Comparison of ENCODE assay signal across 1 cellular context in the genomic region with DNA sequence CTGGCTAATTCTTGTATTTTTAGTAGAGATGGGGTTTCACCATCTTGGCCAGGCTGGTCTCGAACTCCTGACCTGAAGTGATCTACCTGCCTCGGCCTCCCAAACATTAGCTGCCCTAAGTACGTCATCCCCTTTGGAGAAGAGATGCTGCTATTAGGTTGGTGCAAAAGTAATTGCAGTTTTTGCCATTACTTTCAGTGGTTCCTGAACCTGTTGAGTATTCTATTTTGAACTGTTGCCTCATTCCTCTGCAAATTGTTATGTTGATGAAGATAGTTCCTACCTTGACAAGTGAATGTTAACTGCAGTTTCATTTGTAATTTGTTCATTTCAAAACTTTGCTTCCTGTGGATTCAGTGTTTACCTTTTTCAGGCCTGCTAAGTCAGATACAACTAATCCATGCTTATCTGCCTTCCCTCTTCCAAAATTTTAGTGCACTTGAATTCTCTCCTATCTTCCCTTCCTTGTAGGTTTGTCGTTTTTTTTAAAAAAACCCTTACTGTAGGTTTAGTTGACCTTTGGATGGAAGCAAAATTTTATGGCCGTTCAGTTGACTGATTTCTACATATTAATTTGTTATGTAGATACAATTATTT.
TF ChIP-seq lines count a peak whose summit lies in the region.

No MANE protein-coding gene starts in this region.

TF ChIP-seq in H1, 55 proteins besides CTCF, POLR2A, EP300 and RAD21:
- TF ChIP-seq NANOG (IDR thresholded peaks at IDR 0.05; ENCODE audit: insufficient read depth, low read depth, low read length, poor library complexity, severe bottlenecking) (no peak), SAP30 (IDR thresholded peaks at IDR 0.05; ENCODE audit: insufficient read depth, insufficient replicate concordance, low read length) (no peak), CEBPB (IDR thresholded peaks at IDR 0.05; ENCODE audit: low read depth, low read length) (peak; percentile 11; the same call in 1 of the 2 replicates), POU5F1 (IDR thresholded peaks at IDR 0.05; ENCODE audit: low read depth, low read length) (no peak)
